20 cellular contexts compared by ENCODE assay signal in genomic region chr22:37156686-37157435, GRCh38. TPM values are rescaled to one million over a fixed set of nuclear protein-coding genes. Genes with fewer than 3 reads are reported as not detected.
DNase-seq lines count a peak whose midpoint lies in the region; ATAC-seq and TF ChIP-seq lines count a peak whose summit lies in the region.
"Had no signal": no experiment of that assay in that cellular context is flagged by ENCODE, and none has a peak within 500 bp of the region (broad histone marks: within the 10 kb centered on the region; RNA-seq: fewer than 3 reads in every experiment).

No MANE protein-coding gene starts in this region.

- no peak overlapping the region for H3K4me3 Mint-ChIP-seq in activated naive CD8-positive, alpha-beta T cell treated with anti-CD3 and anti-CD28 coated beads, Interleukin-2, amount 10 ng/mL, durations not matched to agents 7 days and 5 days
- H3K4me3 Mint-ChIP-seq in activated naive CD8-positive, alpha-beta T cell treated with anti-CD3 and anti-CD28 coated beads for 36 hours, result no peak overlapping the region
- no peak overlapping the region for H3K4me3 Mint-ChIP-seq in T-helper 17 cell
- H3K4me3 Mint-ChIP-seq in natural killer cell, result peak overlapping the region; percentile 77
- H3K4me3 Mint-ChIP-seq: CD14-positive monocyte, H9, IgD-negative memory B cell had no signal

- POLR2A ChIA-PET in activated naive CD8-positive, alpha-beta T cell treated with anti-CD3 and anti-CD28 coated beads, Interleukin-2, amount 10 ng/mL, durations not matched to agents 7 days and 5 days (lab: Charles Lee), result interaction anchor here (1.0 to 1.6 kb wide), 2 partner anchors 32 to 35 kb away, joined by 3 read pairs; no protein-coding TSS in a partner anchor

- peak overlapping the region; percentile 40 for H3K27ac Mint-ChIP-seq in activated naive CD8-positive, alpha-beta T cell treated with anti-CD3 and anti-CD28 coated beads, Interleukin-2, amount 10 ng/mL, durations not matched to agents 7 days and 5 days
- H3K27ac Mint-ChIP-seq in activated naive CD8-positive, alpha-beta T cell treated with anti-CD3 and anti-CD28 coated beads for 36 hours, result no peak overlapping the region
- H3K27ac Mint-ChIP-seq in T-helper 17 cell, result peak overlapping the region; percentile 37
- peak overlapping the region; percentile 94 to 97 for H3K27ac Mint-ChIP-seq in natural killer cell
- H3K27ac Mint-ChIP-seq: H9 had no signal

- H3K4me1 Mint-ChIP-seq in activated naive CD8-positive, alpha-beta T cell treated with anti-CD3 and anti-CD28 coated beads, Interleukin-2, amount 10 ng/mL, durations not matched to agents 7 days and 5 days, result peaks cover 27% of the 10 kb centered on the region
- H3K4me1 Mint-ChIP-seq in activated naive CD8-positive, alpha-beta T cell treated with anti-CD3 and anti-CD28 coated beads for 36 hours, result peaks cover 39% of the 10 kb centered on the region
- H3K4me1 Mint-ChIP-seq in T-helper 17 cell (peaks cover 15% of the 10 kb centered on the region), natural killer cell (peaks cover 74 to 82% of the 10 kb centered on the region in 2 donors)

- H3K9me3 Mint-ChIP-seq in activated naive CD8-positive, alpha-beta T cell treated with anti-CD3 and anti-CD28 coated beads, Interleukin-2, amount 10 ng/mL, durations not matched to agents 7 days and 5 days, result peaks cover 5% of the 10 kb centered on the region
- peaks cover 3% of the 10 kb centered on the region for H3K9me3 Mint-ChIP-seq in activated naive CD8-positive, alpha-beta T cell treated with anti-CD3 and anti-CD28 coated beads for 36 hours
- no peaks in the 10 kb centered on the region for H3K9me3 Mint-ChIP-seq in natural killer cell

- H3K27me3 Mint-ChIP-seq in activated naive CD8-positive, alpha-beta T cell treated with anti-CD3 and anti-CD28 coated beads, Interleukin-2, amount 10 ng/mL, durations not matched to agents 7 days and 5 days, result no peaks in the 10 kb centered on the region
- no peaks in the 10 kb centered on the region for H3K27me3 Mint-ChIP-seq in activated naive CD8-positive, alpha-beta T cell treated with anti-CD3 and anti-CD28 coated beads for 36 hours
- H3K27me3 Mint-ChIP-seq in T-helper 17 cell (no peaks in the 10 kb centered on the region), natural killer cell (ENCODE audit: low read depth in 2 of 2) (no peaks in the 10 kb centered on the region)

- H3K9me3 ChIP-seq in T-helper 17 cell (ENCODE audit: control insufficient read depth, low read length, poor library complexity, severe bottlenecking), result no peaks in the 10 kb centered on the region

- intact Hi-C loops in natural killer cell (cut with micrococcal nuclease), result no loop called here

- no peak for ATAC-seq in activated naive CD8-positive, alpha-beta T cell treated with anti-CD3 and anti-CD28 coated beads, Interleukin-2, amount 10 ng/mL, durations not matched to agents 7 days and 5 days (ENCODE audit: low read depth)
- ATAC-seq in T-helper 17 cell, result no peak
- no peak for ATAC-seq in natural killer cell

- no peak for DNase-seq in activated naive CD8-positive, alpha-beta T cell treated with anti-CD3 and anti-CD28 coated beads, Interleukin-2, amount 10 ng/mL, durations not matched to agents 7 days and 5 days
- no peak for DNase-seq in activated naive CD8-positive, alpha-beta T cell treated with anti-CD3 and anti-CD28 coated beads for 36 hours
- DNase-seq in T-helper 17 cell, result no peak
- DNase-seq in natural killer cell, result no peak
- DNase-seq in activated gamma-delta T cell (lab: John Stamatoyannopoulos, UW), result no peak
- DNase-seq in H4 (ENCODE audit: low spot score), result no peak
- DNase-seq in NOMO-1 treated with dmso at 0.1 percent for 144 hours (lab: John Stamatoyannopoulos, UW; ENCODE audit: unreplicated experiment), result no peak
- DNase-seq: ACHN, AML-193, EL, H9, Kasumi-1, MM.1S, NCI-H1105, NCI-H1694, NCI-H510A treated with DMSO at 0.1 percent for 48 hours, NCI-H82 had no signal

- peaks cover 11% of the 10 kb centered on the region for H3K36me3 Mint-ChIP-seq in activated naive CD8-positive, alpha-beta T cell treated with anti-CD3 and anti-CD28 coated beads, Interleukin-2, amount 10 ng/mL, durations not matched to agents 7 days and 5 days
- peaks cover 6% of the 10 kb centered on the region for H3K36me3 Mint-ChIP-seq in activated naive CD8-positive, alpha-beta T cell treated with anti-CD3 and anti-CD28 coated beads for 36 hours
- H3K36me3 Mint-ChIP-seq in T-helper 17 cell (ENCODE audit: low read depth), result no peaks in the 10 kb centered on the region
- no peaks in the 10 kb centered on the region for H3K36me3 Mint-ChIP-seq in natural killer cell
- H3K36me3 Mint-ChIP-seq: CD14-positive monocyte, IgD-negative memory B cell had no signal

- TF ChIP-seq CTCF in natural killer cell (IDR thresholded peaks at IDR 0.05), result no peak

RNA-seq across cellular contexts. Expression of gene IL2RB, which starts 7.1 kb away (rescaled TPM):
- 100 to 1,000 TPM; 223 to 232 TPM for total RNA-seq in activated naive CD8-positive, alpha-beta T cell treated with anti-CD3 and anti-CD28 coated beads, Interleukin-2, amount 10 ng/mL, durations not matched to agents 7 days and 5 days
- total RNA-seq in activated naive CD8-positive, alpha-beta T cell treated with anti-CD3 and anti-CD28 coated beads for 36 hours, result 100 to 1,000 TPM; 148 to 149 TPM
- total RNA-seq in T-helper 17 cell (100 to 1,000 TPM in 1 of 2 donors, 10 to 100 TPM in 1; 76.4 to 107 TPM), natural killer cell (1,000 to 10,000 TPM in 2 of 3 donors, 100 to 1,000 TPM in 1; 905 to 1,386 (median 1,021) TPM)
- 0.08 TPM in 1 of 2 replicates, not detected in the other for total RNA-seq in H4 (2014; rRNA removed; shearing (Covaris generic))
- total RNA-seq: HT-29 had no signal

RNA-seq across cellular contexts. Expression of gene C1QTNF6, which starts 31.2 kb away (rescaled TPM):
- total RNA-seq in activated naive CD8-positive, alpha-beta T cell treated with anti-CD3 and anti-CD28 coated beads, Interleukin-2, amount 10 ng/mL, durations not matched to agents 7 days and 5 days, result 10 to 100 TPM; 15.2 to 15.7 TPM
- 1 to 10 TPM; 2.7 to 3.2 TPM for total RNA-seq in activated naive CD8-positive, alpha-beta T cell treated with anti-CD3 and anti-CD28 coated beads for 36 hours
- total RNA-seq in T-helper 17 cell (10 to 100 TPM; 11.2 to 11.8 TPM), natural killer cell (10 to 100 TPM in 1 of 3 donors, 1 to 10 TPM in 2; 6.0 to 10.3 (median 6.7) TPM)
- total RNA-seq in H4 (2014; rRNA removed; shearing (Covaris generic)), result 4.9 and 6.3 TPM in 2 replicates

RNA-seq across cellular contexts. Expression of gene TMPRSS6, which starts 47.3 kb away (rescaled TPM):
- 1 to 10 TPM; 1.8 to 2.2 TPM for total RNA-seq in activated naive CD8-positive, alpha-beta T cell treated with anti-CD3 and anti-CD28 coated beads, Interleukin-2, amount 10 ng/mL, durations not matched to agents 7 days and 5 days
- total RNA-seq in activated naive CD8-positive, alpha-beta T cell treated with anti-CD3 and anti-CD28 coated beads for 36 hours, result 1 to 10 TPM; 1.8 to 2.0 TPM
- total RNA-seq in T-helper 17 cell, result under 1 TPM; 0.31 to 0.92 TPM
- total RNA-seq in natural killer cell, result 1 to 10 TPM; 1.1 to 4.7 (median 3.4) TPM
- total RNA-seq in H4 (2014; rRNA removed; shearing (Covaris generic)), result not detected in 2 replicates
- total RNA-seq: H9, HT-29 had no signal

RNA-seq across cellular contexts. Expression of gene SSTR3, which starts 55.4 kb away (rescaled TPM):
- 10 to 100 TPM; 10.1 to 11.3 TPM for total RNA-seq in activated naive CD8-positive, alpha-beta T cell treated with anti-CD3 and anti-CD28 coated beads, Interleukin-2, amount 10 ng/mL, durations not matched to agents 7 days and 5 days
- 1 to 10 TPM; 7.1 to 7.4 TPM for total RNA-seq in activated naive CD8-positive, alpha-beta T cell treated with anti-CD3 and anti-CD28 coated beads for 36 hours
- total RNA-seq in T-helper 17 cell (1 to 10 TPM in 1 of 2 donors, under 1 TPM in 1; 0.37 to 2.1 TPM), natural killer cell (under 1 TPM; 0.20 to 0.64 (median 0.23) TPM)
- not detected in 2 replicates for total RNA-seq in H4 (2014; rRNA removed; shearing (Covaris generic))
- total RNA-seq: HT-29 had no signal

Comparison
In these comparisons a context has a peak if more than half of its experiments do, and no peak if none do; other contexts are left out.
1. RNA of gene IL2RB, which starts 7.1 kb away (total RNA-seq): 905 to 1,386 TPM in natural killer cell, 223 to 232 TPM in activated naive CD8-positive, alpha-beta T cell treated with anti-CD3 and anti-CD28 coated beads, Interleukin-2, amount 10 ng/mL, durations not matched to agents 7 days and 5 days, 148 to 149 TPM in activated naive CD8-positive, alpha-beta T cell treated with anti-CD3 and anti-CD28 coated beads for 36 hours and 76.4 to 107 TPM in T-helper 17 cell; 0.08 TPM in H4; every median in the first group is over 10 times any median in the second.